ENCODE assay signal across 8 cellular contexts in genomic region chr16:1960665-1961630, GRCh38. TPM values are rescaled to one million over a fixed set of nuclear protein-coding genes. Genes with fewer than 3 reads are reported as not detected.
A peak's percentile ranks its signal among the peaks of the same experiment; 100 is the strongest.
DNase-seq lines count a peak whose midpoint lies in the region; ATAC-seq and TF ChIP-seq lines count a peak whose summit lies in the region.

No MANE protein-coding gene starts in this region.

- CTCF ChIA-PET in activated CD8-positive, alpha-beta memory T cell treated with anti-CD3 and anti-CD28 coated beads, Interleukin-2, amount 10 ng/mL, durations not matched to agents 7 days and 5 days (lab: Charles Lee): interaction anchor here (0.9 to 2.9 kb wide), 5 partner anchors 11 to 43 kb away, joined by 3 to 10 read pairs (median 5); partner anchors contain the start of genes GFER and TBL3

- peaks cover 2% of the 10 kb centered on the region for H3K27me3 Mint-ChIP-seq in activated CD8-positive, alpha-beta memory T cell treated with anti-CD3 and anti-CD28 coated beads, Interleukin-2, amount 10 ng/mL, durations not matched to agents 7 days and 5 days

- no peaks in the 10 kb centered on the region for H3K9me3 Mint-ChIP-seq in activated CD8-positive, alpha-beta memory T cell treated with anti-CD3 and anti-CD28 coated beads, Interleukin-2, amount 10 ng/mL, durations not matched to agents 7 days and 5 days (ENCODE audit: low read depth)

- H3K36me3 Mint-ChIP-seq in activated CD8-positive, alpha-beta memory T cell treated with anti-CD3 and anti-CD28 coated beads, Interleukin-2, amount 10 ng/mL, durations not matched to agents 7 days and 5 days: peaks cover 36% of the 10 kb centered on the region

- ATAC-seq in activated CD8-positive, alpha-beta memory T cell treated with anti-CD3 and anti-CD28 coated beads, Interleukin-2, amount 10 ng/mL, durations not matched to agents 7 days and 5 days: peak; percentile 1
- ATAC-seq in HG03280 (IDR thresholded peaks at IDR 0.05; ENCODE audit: unreplicated experiment): no peak

- H3K4me3 ChIP-seq in foreskin fibroblast (ENCODE audit: low read depth in 1 of 2, low read length in 2 of 2): peak overlapping the region; percentile 77 to 93

- H3K4me1 Mint-ChIP-seq in activated CD8-positive, alpha-beta memory T cell treated with anti-CD3 and anti-CD28 coated beads, Interleukin-2, amount 10 ng/mL, durations not matched to agents 7 days and 5 days: peaks cover 50% of the 10 kb centered on the region

- H3K27ac Mint-ChIP-seq in activated CD8-positive, alpha-beta memory T cell treated with anti-CD3 and anti-CD28 coated beads, Interleukin-2, amount 10 ng/mL, durations not matched to agents 7 days and 5 days: peak overlapping the region; percentile 94

- peak overlapping the region; percentile 88 for H3K4me3 Mint-ChIP-seq in activated CD8-positive, alpha-beta memory T cell treated with anti-CD3 and anti-CD28 coated beads, Interleukin-2, amount 10 ng/mL, durations not matched to agents 7 days and 5 days

- TF ChIP-seq CTCF in foreskin fibroblast (IDR thresholded peaks at IDR 0.05; ENCODE audit: low read depth, low read length): no peak

- peak; percentile 29 to 45 for DNase-seq in NOMO-1 (lab: John Stamatoyannopoulos, UW; ENCODE audit: unreplicated experiment in 2 of 2)
- no peak for DNase-seq in NOMO-1 treated with DMSO at 0.1 percent for 48 hours (lab: John Stamatoyannopoulos, UW; ENCODE audit: unreplicated experiment)
- peak; percentile 24 for DNase-seq in NCI-H345 treated with DMSO at 0.1 percent for 48 hours (lab: John Stamatoyannopoulos, UW; ENCODE audit: unreplicated experiment)
- DNase-seq in activated CD8-positive, alpha-beta memory T cell treated with anti-CD3 and anti-CD28 coated beads, Interleukin-2, amount 10 ng/mL, durations not matched to agents 7 days and 5 days: peak; percentile 74
- peak; percentile 47 to 71 for DNase-seq in foreskin fibroblast
- peak; percentile 38 for DNase-seq in stimulated activated CD8-positive, alpha-beta memory T cell treated with anti-CD3 and anti-CD28 coated beads, Interleukin-15, amount 100 ng/mL, for 24 hours (ENCODE audit: low read depth)
- no peak for DNase-seq in medulla oblongata (ENCODE audit: extremely low spot score)

RNA-seq across cellular contexts. Expression of gene NDUFB10, which starts 1.6 kb away (rescaled TPM):
- total RNA-seq in activated CD8-positive, alpha-beta memory T cell treated with anti-CD3 and anti-CD28 coated beads, Interleukin-2, amount 10 ng/mL, durations not matched to agents 7 days and 5 days: 100 to 1,000 TPM; 148 to 158 TPM

RNA-seq across cellular contexts. Expression of gene RPS2, which starts 3.7 kb away (rescaled TPM):
- total RNA-seq in activated CD8-positive, alpha-beta memory T cell treated with anti-CD3 and anti-CD28 coated beads, Interleukin-2, amount 10 ng/mL, durations not matched to agents 7 days and 5 days: 1,000 to 10,000 TPM; 2,823 to 3,048 TPM

RNA-seq across cellular contexts. Expression of gene RNF151, which starts 5.7 kb away (rescaled TPM):
- not detected for total RNA-seq in activated CD8-positive, alpha-beta memory T cell treated with anti-CD3 and anti-CD28 coated beads, Interleukin-2, amount 10 ng/mL, durations not matched to agents 7 days and 5 days

RNA-seq across cellular contexts. Expression of gene RPL3L, which starts 6.5 kb away (rescaled TPM):
- under 1 TPM in 1 of 2 experiments, not detected in 1; 0.42 TPM for total RNA-seq in activated CD8-positive, alpha-beta memory T cell treated with anti-CD3 and anti-CD28 coated beads, Interleukin-2, amount 10 ng/mL, durations not matched to agents 7 days and 5 days

RNA-seq across cellular contexts. Expression of gene TBL3, which starts 10.9 kb away (rescaled TPM):
- 10 to 100 TPM; 41.9 to 42.3 TPM for total RNA-seq in activated CD8-positive, alpha-beta memory T cell treated with anti-CD3 and anti-CD28 coated beads, Interleukin-2, amount 10 ng/mL, durations not matched to agents 7 days and 5 days

Comparison
In these comparisons a context has a peak if more than half of its experiments do, and no peak if none do; other contexts are left out.
1. DNase-seq: peak in NOMO-1 (2 of 2), NCI-H345 treated with DMSO at 0.1 percent for 48 hours (single experiment), activated CD8-positive, alpha-beta memory T cell treated with anti-CD3 and anti-CD28 coated beads, Interleukin-2, amount 10 ng/mL, durations not matched to agents 7 days and 5 days (single experiment), foreskin fibroblast (2 of 2) and stimulated activated CD8-positive, alpha-beta memory T cell treated with anti-CD3 and anti-CD28 coated beads, Interleukin-15, amount 100 ng/mL, for 24 hours (single experiment); none in NOMO-1 treated with DMSO at 0.1 percent for 48 hours (single experiment) and medulla oblongata (single experiment).